ENCODE assay signal across 1 cellular context in the genomic region with DNA sequence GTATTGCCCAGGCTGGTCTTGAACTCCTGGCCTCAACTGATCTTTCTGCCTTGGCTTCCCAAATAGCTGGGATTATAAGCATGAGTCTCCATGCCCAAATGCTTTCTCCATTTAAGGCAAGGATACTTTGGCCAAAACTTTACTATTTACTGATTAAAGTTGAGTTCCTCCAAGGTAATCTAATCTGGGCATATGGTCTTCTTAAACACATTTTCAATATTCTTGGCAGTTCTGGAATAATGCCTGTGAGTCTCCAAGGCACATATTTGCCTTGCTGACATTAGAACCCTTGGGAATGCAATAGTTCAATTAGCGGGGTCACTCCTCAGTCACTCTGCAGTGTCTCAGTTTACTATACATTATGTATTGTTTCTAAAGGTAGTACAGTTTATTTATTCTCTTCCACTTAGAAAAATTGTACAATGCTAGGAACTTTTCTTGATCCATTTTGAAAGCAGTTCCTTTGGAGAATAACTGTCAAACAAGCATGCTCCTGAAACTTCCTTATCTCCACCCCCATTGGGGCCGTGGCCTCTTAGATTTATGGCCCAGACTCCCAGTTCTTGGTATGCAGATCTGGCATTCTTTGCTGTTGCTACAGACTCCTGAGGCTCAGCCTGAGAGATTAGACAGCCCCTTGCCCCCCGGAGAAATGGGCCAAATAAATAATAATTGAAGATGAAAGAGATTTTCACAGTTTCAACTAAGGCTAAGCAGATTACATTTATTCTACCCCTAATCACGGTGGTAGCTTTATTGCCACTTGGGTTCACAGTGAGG.
TF ChIP-seq lines count a peak whose summit lies in the region.

No MANE protein-coding gene starts in this region.

TF ChIP-seq in IMR-90, 13 proteins besides CTCF, POLR2A, EP300 and RAD21:
- TF ChIP-seq CEBPB (IDR thresholded peaks at IDR 0.05; ENCODE audit: low read depth, low read length) (no peak), MAFK (IDR thresholded peaks at IDR 0.05; ENCODE audit: low read depth, low read length) (no peak), BHLHE40 (IDR thresholded peaks at IDR 0.05; ENCODE audit: low read depth, low read length) (no peak)
